12 cellular contexts compared by ENCODE assay signal in genomic region chr4:147933316-147933715, GRCh38.
DNase-seq lines count a peak whose midpoint lies in the region; ATAC-seq and TF ChIP-seq lines count a peak whose summit lies in the region.
"Had no signal": no experiment of that assay in that cellular context is flagged by ENCODE, and none has a peak within 500 bp of the region (broad histone marks: within the 10 kb centered on the region; RNA-seq: fewer than 3 reads in every experiment).

No MANE protein-coding gene starts in this region.

- no peak overlapping the region for H2BK120ac ChIP-seq in mesenchymal stem cell (ENCODE audit: low read depth, low read length)

- 91% methylated on average over 4 of the region's 4 CpGs for WGBS in mesenchymal stem cell

- H2AFZ ChIP-seq in mesenchymal stem cell (ENCODE audit: low read depth, low read length): no peak overlapping the region

- H2AK5ac ChIP-seq in mesenchymal stem cell (ENCODE audit: low read length, severe bottlenecking): no peak overlapping the region

- H2BK12ac ChIP-seq in mesenchymal stem cell (ENCODE audit: low read length in 2 of 2): no peak overlapping the region

- no peak overlapping the region for H3K23ac ChIP-seq in mesenchymal stem cell (ENCODE audit: low read length in 2 of 2)

- H2BK15ac ChIP-seq in mesenchymal stem cell (ENCODE audit: low read depth, poor library complexity, severe bottlenecking): peak overlapping the region; percentile 18

- in situ Hi-C loops in astrocyte of the spinal cord (cut with HindIII; ENCODE audit: low sequenced_read_pairs): no loop called here

- TF ChIP-seq CTCF in AG09319 (IDR thresholded peaks at IDR 0.05; ENCODE audit: low read depth, low read length) (peak; percentile 10), astrocyte of the spinal cord (IDR thresholded peaks at IDR 0.05; ENCODE audit: low read depth, low read length) (peak; percentile 12)

- H3K4me2 ChIP-seq in mesenchymal stem cell (ENCODE audit: low read length, poor library complexity, severe bottlenecking): no peak overlapping the region

- H4K91ac ChIP-seq in mesenchymal stem cell (ENCODE audit: low read length): no peak overlapping the region

- H3K4me1 ChIP-seq in mesenchymal stem cell (ENCODE audit: control insufficient read depth, insufficient read depth, low read depth, low read length): no peaks in the 10 kb centered on the region
- H3K4me1 ChIP-seq: right lobe of liver had no signal

- H3K27me3 ChIP-seq in mesenchymal stem cell (ENCODE audit: control insufficient read depth in 1 of 2, insufficient read depth in 1 of 2, low read length in 2 of 2): no peaks in the 10 kb centered on the region
- H3K27me3 ChIP-seq: right lobe of liver had no signal

- ATAC-seq in HG02870 (IDR thresholded peaks at IDR 0.05; ENCODE audit: unreplicated experiment) (peak; percentile 70), GM19395 (IDR thresholded peaks at IDR 0.05; ENCODE audit: unreplicated experiment) (no peak)

- no peak overlapping the region for H3K9ac ChIP-seq in mesenchymal stem cell (ENCODE audit: low read length)

- no peak overlapping the region for H3K14ac ChIP-seq in mesenchymal stem cell (ENCODE audit: low read length in 2 of 2)

- peaks cover 10 to 61% of the 10 kb centered on the region in 2 experiments for H3K36me3 ChIP-seq in mesenchymal stem cell (ENCODE audit: control insufficient read depth in 1 of 2, insufficient read depth in 2 of 2, low read depth in 1 of 2, low read length in 2 of 2)
- H3K36me3 ChIP-seq: right lobe of liver had no signal

- H3K4ac ChIP-seq in mesenchymal stem cell (ENCODE audit: low read depth in 1 of 2, low read length in 2 of 2): no peak overlapping the region

- no peaks in the 10 kb centered on the region for H3K9me3 ChIP-seq in mesenchymal stem cell (ENCODE audit: control insufficient read depth, low read length)
- H3K9me3 ChIP-seq: right lobe of liver had no signal

- no peak for DNase-seq in AG09319 (ENCODE audit: extremely low read depth, low read depth)
- DNase-seq in astrocyte of the spinal cord (ENCODE audit: low read depth, low spot score): no peak
- no peak for DNase-seq in mesenchymal stem cell
- no peak for DNase-seq in retina
- DNase-seq in HUDEP-2 (lab: John Stamatoyannopoulos, UW; ENCODE audit: unreplicated experiment in 76 of 76): no peak
- no peak for DNase-seq in NCI-H2107 treated with DMSO at 0.1 percent for 48 hours (lab: John Stamatoyannopoulos, UW; ENCODE audit: unreplicated experiment)
- DNase-seq: CD4-positive, alpha-beta T cell; NCI-H1105 treated with DMSO at 0.1 percent for 48 hours; right lobe of liver; RPMI8226 had no signal

- H4K8ac ChIP-seq in mesenchymal stem cell (ENCODE audit: low read length): peak overlapping the region; percentile 56

- H3K4me3 ChIP-seq in astrocyte of the spinal cord (ENCODE audit: low read depth, low read length): no peak overlapping the region
- H3K4me3 ChIP-seq in mesenchymal stem cell (ENCODE audit: insufficient read depth in 1 of 2, low read depth in 1 of 2, low read length in 2 of 2): no peak overlapping the region
- H3K4me3 ChIP-seq: right lobe of liver had no signal

- no peak overlapping the region for H3K27ac ChIP-seq in mesenchymal stem cell (ENCODE audit: low read length, poor library complexity, severe bottlenecking)
- H3K27ac ChIP-seq: right lobe of liver had no signal

- no peak overlapping the region for H3K18ac ChIP-seq in mesenchymal stem cell (ENCODE audit: low read depth in 1 of 2, low read length in 2 of 2)

- H3K79me1 ChIP-seq in mesenchymal stem cell (replicated peaks; ENCODE audit: low read length, poor library complexity, severe bottlenecking): peaks cover 19% of the 10 kb centered on the region

- no peak overlapping the region for H2BK5ac ChIP-seq in mesenchymal stem cell (ENCODE audit: low read depth, low read length, poor library complexity, severe bottlenecking)
